In genomic region chr11:35846874-35847273, GRCh38 we compare ENCODE assay signal across 1 cellular context.
A peak's percentile ranks its signal among the peaks of the same experiment; 100 is the strongest.
TF ChIP-seq lines count a peak whose summit lies in the region.

No MANE protein-coding gene starts in this region.

TF ChIP-seq in K562, 482 proteins besides CTCF, POLR2A, EP300 and RAD21 (continued from another document):
- TF ChIP-seq ARID3B (CRISPR knock-in tag; IDR thresholded peaks at IDR 0.05; ENCODE audit: borderline replicate concordance) (no peak), BDP1 (IDR thresholded peaks at IDR 0.05; ENCODE audit: insufficient read depth, insufficient read length) (no peak), SAFB (IDR thresholded peaks at IDR 0.05; ENCODE audit: borderline replicate concordance, low read depth, low read length) (no peak), HDAC8 (tag; IDR thresholded peaks at IDR 0.05) (no peak), ZNF318 (IDR thresholded peaks at IDR 0.05; ENCODE audit: borderline replicate concordance in 1 of 2, low read depth in 1 of 2) (no peak), FOS (IDR thresholded peaks at IDR 0.05; ENCODE audit: extremely low read depth, insufficient read length) (no peak), ZNF511 (CRISPR knock-in tag; IDR thresholded peaks at IDR 0.05) (no peak), STAG1 (CRISPR knock-in tag; IDR thresholded peaks at IDR 0.05; ENCODE audit: borderline replicate concordance) (no peak), RHOXF2B (CRISPR knock-in tag; conservative IDR thresholded peaks at IDR 0.05) (no peak), NR2C1 (IDR thresholded peaks at IDR 0.05) (no peak), NR2C1 (tag; IDR thresholded peaks at IDR 0.05) (peak; percentile 82), ZKSCAN1 (IDR thresholded peaks at IDR 0.05; ENCODE audit: low read depth, low read length) (no peak), NR2C2 (CRISPR knock-in tag; IDR thresholded peaks at IDR 0.05) (no peak), NR2C2 (tag; IDR thresholded peaks at IDR 0.05) (peak; percentile 77), ATF1 (CRISPR knock-in tag; IDR thresholded peaks at IDR 0.05) (no peak), ATF1 (tag; IDR thresholded peaks at IDR 0.05) (no peak), ZBTB9 (CRISPR knock-in tag; IDR thresholded peaks at IDR 0.05) (no peak), RFX7 (CRISPR knock-in tag; IDR thresholded peaks at IDR 0.05) (no peak), ZNF184 (CRISPR knock-in tag; IDR thresholded peaks at IDR 0.05) (no peak), THAP7 (CRISPR knock-in tag; IDR thresholded peaks at IDR 0.05) (no peak), BRF1 (IDR thresholded peaks at IDR 0.05; ENCODE audit: borderline replicate concordance, extremely low read depth, insufficient read length) (no peak), ILK (tag; IDR thresholded peaks at IDR 0.05; ENCODE audit: borderline replicate concordance, low read depth) (no peak), POLR3G (IDR thresholded peaks at IDR 0.05; ENCODE audit: extremely low read depth, insufficient read length, insufficient replicate concordance) (no peak), ZNF253 (CRISPR knock-in tag; conservative IDR thresholded peaks at IDR 0.05) (no peak), MYNN (IDR thresholded peaks at IDR 0.05) (no peak), MYNN (CRISPR knock-in tag; IDR thresholded peaks at IDR 0.05) (no peak), FIP1L1 (IDR thresholded peaks at IDR 0.05; ENCODE audit: low read depth, low read length, poor library complexity, severe bottlenecking) (no peak), REST (CRISPR knock-in tag; IDR thresholded peaks at IDR 0.05; ENCODE audit: low read depth) (no peak)
